ENCODE assay signal across 18 cellular contexts in genomic region chr2:61014805-61015204, GRCh38. TPM values are rescaled to one million over a fixed set of nuclear protein-coding genes. Genes with fewer than 3 reads are reported as not detected.
A peak's percentile ranks its signal among the peaks of the same experiment; 100 is the strongest.
DNase-seq lines count a peak whose midpoint lies in the region; ATAC-seq, FAIRE-seq and TF ChIP-seq lines count a peak whose summit lies in the region.
"Had no signal": no experiment of that assay in that cellular context is flagged by ENCODE, and none has a peak within 500 bp of the region (broad histone marks: within the 10 kb centered on the region; RNA-seq: fewer than 3 reads in every experiment).

No MANE protein-coding gene starts in this region.

- peak overlapping the region; percentile 83 for H3K4me2 ChIP-seq in HepG2 (ENCODE audit: low read depth, low read length)
- H3K4me2 ChIP-seq in keratinocyte (ENCODE audit: control insufficient read depth, extremely low read depth, insufficient read depth, low read depth, low read length): peak overlapping the region; percentile 14
- no peak overlapping the region for H3K4me2 ChIP-seq in GM23338
- no peak overlapping the region for H3K4me2 ChIP-seq in neuronal stem cell (ENCODE audit: insufficient read depth, low read length, poor library complexity, severe bottlenecking)

- H3K18ac ChIP-seq in neuronal stem cell (ENCODE audit: low read length): no peak overlapping the region

- 92% methylated on average over 3 of the region's 3 CpGs for WGBS in HepG2 (ENCODE audit: low lambda C conversion rate)
- whole genome bisulfite sequencing in right lobe of liver (ENCODE audit: insufficient coverage, low coverage, low lambda C conversion rate, missing lambda C conversion rate): 56% methylated on average over 3 of the region's 3 CpGs
- WGBS in neuronal stem cell (ENCODE audit: extremely low coverage in 2 of 2, insufficient read length in 2 of 2, insufficient replicate concordance in 1 of 2), 2 donors: no CpG with 5 or more reads among the region's 3 CpGs

- POLR2A ChIA-PET in HepG2 (lab: Yijun Ruan, JAX): no interaction called here

- peaks cover 9% of the 10 kb centered on the region for H3K4me1 Mint-ChIP-seq in type B pancreatic cell (ENCODE audit: unreplicated experiment)
- H3K4me1 Mint-ChIP-seq in GM23338: peaks cover 12% of the 10 kb centered on the region

- no peak overlapping the region for H3K4ac ChIP-seq in neuronal stem cell (ENCODE audit: low read length)

- H3K27me3 ChIP-seq in HepG2 (ENCODE audit: control insufficient read depth in 1 of 2, insufficient read depth in 2 of 2, low read length in 2 of 2) (no peaks in the 10 kb centered on the region; a peak in 1 of 5 replicates), right lobe of liver (no peaks in the 10 kb centered on the region), keratinocyte (ENCODE audit: control insufficient read depth, extremely low read depth, insufficient read depth, low read length) (no peaks in the 10 kb centered on the region), GM23338 (ENCODE audit: insufficient read depth) (no peaks in the 10 kb centered on the region), neuronal stem cell (ENCODE audit: control insufficient read depth in 3 of 3, insufficient read depth in 3 of 3, low read depth in 1 of 3, low read length in 3 of 3) (no peaks in the 10 kb centered on the region)

- no peak overlapping the region for H3K23ac ChIP-seq in neuronal stem cell (ENCODE audit: low read depth, low read length, poor library complexity)

- H4K20me1 ChIP-seq in HepG2 (ENCODE audit: insufficient read depth, low read length) (0 out of 2 replicates have a peak, but pooled peaks cover 3% of the 10 kb centered on the region), keratinocyte (ENCODE audit: control insufficient read depth, extremely low read depth, insufficient read depth, low read length) (no peaks in the 10 kb centered on the region), GM23338 (replicated peaks; ENCODE audit: insufficient read depth) (no peaks in the 10 kb centered on the region)

- peaks cover 37% of the 10 kb centered on the region for H3K4me1 ChIP-seq in HepG2 (ENCODE audit: insufficient read depth, low read length)
- peaks cover 0 to 24% (median 4%) of the 10 kb centered on the region in 4 donors for H3K4me1 ChIP-seq in right lobe of liver
- H3K4me1 ChIP-seq in keratinocyte (ENCODE audit: control insufficient read depth, extremely low read depth, insufficient read depth, low read length): peaks cover 29% of the 10 kb centered on the region
- peaks cover 14% of the 10 kb centered on the region for H3K4me1 ChIP-seq in GM23338 (ENCODE audit: insufficient read depth)
- H3K4me1 ChIP-seq in neuronal stem cell (ENCODE audit: control insufficient read depth in 2 of 2, insufficient read depth in 1 of 2, low read depth in 1 of 2, low read length in 2 of 2): peaks cover 0 to 2% of the 10 kb centered on the region in 2 donors

- H3K27ac Mint-ChIP-seq in type B pancreatic cell (peak overlapping the region; percentile 72), GM23338 (no peak overlapping the region)
- H3K27ac Mint-ChIP-seq: mesothelial cell of epicardium had no signal

- H2BK5ac ChIP-seq in neuronal stem cell (ENCODE audit: low read length): no peak overlapping the region

- H3F3A ChIP-seq in GM23338 (replicated peaks; ENCODE audit: low read depth): no peaks in the 10 kb centered on the region

- no peak overlapping the region for H4K8ac ChIP-seq in neuronal stem cell (ENCODE audit: low read depth, low read length)

- H3K4me3 ChIP-seq in HepG2 (replicated peaks in 1 of 3; ENCODE audit: insufficient read depth in 1 of 3, low read depth in 2 of 3, low read length in 3 of 3) (no peak overlapping the region), right lobe of liver (no peak overlapping the region), keratinocyte (ENCODE audit: control insufficient read depth in 2 of 3, extremely low read depth in 1 of 3, insufficient read depth in 2 of 3, low read depth in 1 of 3, low read length in 3 of 3) (no peak overlapping the region), GM23338 (no peak overlapping the region), neuronal stem cell (ENCODE audit: low read length in 2 of 2) (no peak overlapping the region)

- no peaks in the 10 kb centered on the region for H3K9me3 ChIP-seq in HepG2 (ENCODE audit: low read length)
- no peaks in the 10 kb centered on the region for H3K9me3 ChIP-seq in right lobe of liver
- no peaks in the 10 kb centered on the region for H3K9me3 ChIP-seq in keratinocyte (ENCODE audit: control insufficient read depth, low read depth, low read length)
- no peaks in the 10 kb centered on the region for H3K9me3 ChIP-seq in neuronal stem cell (replicated peaks in 1 of 2; ENCODE audit: control insufficient read depth in 2 of 2, insufficient read depth in 1 of 2, low read depth in 1 of 2, low read length in 2 of 2)

- H3K36me3 ChIP-seq in HepG2 (replicated peaks in 1 of 2; ENCODE audit: control insufficient read depth in 1 of 2, insufficient read depth in 2 of 2, low read length in 2 of 2): peaks cover 0 to 32% of the 10 kb centered on the region in 2 experiments; a peak in 3 of 5 replicates
- H3K36me3 ChIP-seq in right lobe of liver: no peaks in the 10 kb centered on the region
- no peaks in the 10 kb centered on the region for H3K36me3 ChIP-seq in keratinocyte (ENCODE audit: control insufficient read depth in 2 of 2, extremely low read depth in 1 of 2, insufficient read depth in 2 of 2, low read length in 2 of 2)
- H3K36me3 ChIP-seq in GM23338 (ENCODE audit: insufficient read depth): no peaks in the 10 kb centered on the region
- H3K36me3 ChIP-seq in neuronal stem cell (replicated peaks in 1 of 2; ENCODE audit: control insufficient read depth in 2 of 2, insufficient read depth in 2 of 2, low read length in 2 of 2): no peaks in the 10 kb centered on the region

- dilution Hi-C loops in keratinocyte (cut with MboI; ENCODE audit: extremely low pct_ligation_motif_present, low sequenced_read_pairs): no loop called here

- no peak overlapping the region for H3K14ac ChIP-seq in neuronal stem cell (ENCODE audit: low read length)

- H3K27ac ChIP-seq in HepG2 (ENCODE audit: extremely low read length, insufficient read depth, low read length): no peak overlapping the region
- peak overlapping the region in 1 of 3 donors; percentile 95 for H3K27ac ChIP-seq in right lobe of liver
- H3K27ac ChIP-seq in VCaP: peak overlapping the region; percentile 97
- peak overlapping the region; percentile 42 for H3K27ac ChIP-seq in keratinocyte (ENCODE audit: control insufficient read depth, insufficient read depth, low read length)
- no peak overlapping the region for H3K27ac ChIP-seq in GM23338 (ENCODE audit: low read depth)
- no peak overlapping the region for H3K27ac ChIP-seq in neuronal stem cell (replicated peaks; ENCODE audit: low read length)

- TF ChIP-seq EP300 in HepG2 (IDR thresholded peaks at IDR 0.05; ENCODE audit: low read depth in 2 of 2, low read length in 2 of 2): no peak
- no peak for TF ChIP-seq EP300 in HepG2 (CRISPR knock-in tag; IDR thresholded peaks at IDR 0.05; ENCODE audit: borderline replicate concordance)

- H4K91ac ChIP-seq in neuronal stem cell (ENCODE audit: low read depth, low read length, poor library complexity): no peak overlapping the region

- H3K9me1 ChIP-seq in keratinocyte (ENCODE audit: control insufficient read depth, extremely low read depth, insufficient read depth, low read length): no peaks in the 10 kb centered on the region

- CTCF ChIA-PET in HepG2 (lab: Yijun Ruan, JAX; ENCODE audit: low intra/inter-chr PET ratio, low total read pairs): no interaction called here

- no peak overlapping the region for H2BK15ac ChIP-seq in neuronal stem cell (ENCODE audit: low read length)

- no peaks in the 10 kb centered on the region for H3K27me3 Mint-ChIP-seq in type B pancreatic cell
- H3K27me3 Mint-ChIP-seq in GM23338 (ENCODE audit: insufficient read depth, low read depth, poor library complexity): peaks cover 4% of the 10 kb centered on the region

- no peaks in the 10 kb centered on the region for H3K79me1 ChIP-seq in neuronal stem cell (ENCODE audit: low read depth, low read length)

- intact Hi-C loops in HepG2 (cut with micrococcal nuclease; ENCODE audit: unreplicated experiment): loop anchor here (5.0 to 10.0 kb wide), 2 partner anchors 130 to 133 kb away; partner anchors contain the start of gene REL
- intact Hi-C loops in right lobe of liver (cut with DNase I): no loop called here

- ATAC-seq in HepG2 (no peak), right lobe of liver (no peak), GM23338 (no peak)

- TF ChIP-seq POLR2A in HepG2 (IDR thresholded peaks at IDR 0.05; ENCODE audit: insufficient read depth in 1 of 2, low read depth in 2 of 2, low read length in 2 of 2) (no peak), right lobe of liver (IDR thresholded peaks at IDR 0.05) (no peak)

- in situ Hi-C loops in HepG2 (cut with HindIII; ENCODE audit: extremely low pct_ligation_motif_present, low pct_unique_long_range_greater_than_20kb): no loop called here

- H3K9ac ChIP-seq in HepG2 (ENCODE audit: insufficient read depth, low read depth, low read length) (no peak overlapping the region), keratinocyte (ENCODE audit: control insufficient read depth, extremely low read depth, insufficient read depth, low read length) (no peak overlapping the region), neuronal stem cell (ENCODE audit: low read depth, low read length, poor library complexity) (no peak overlapping the region)

- H3K36me3 Mint-ChIP-seq in type B pancreatic cell: no peaks in the 10 kb centered on the region
- H3K36me3 Mint-ChIP-seq in GM23338 (ENCODE audit: low read depth): no peaks in the 10 kb centered on the region

- H2BK120ac ChIP-seq in neuronal stem cell (ENCODE audit: low read depth, low read length): no peak overlapping the region

- no peak overlapping the region for H2AFZ ChIP-seq in HepG2 (ENCODE audit: low read length)
- no peak overlapping the region for H2AFZ ChIP-seq in keratinocyte (ENCODE audit: control insufficient read depth, low read length)
- no peak overlapping the region for H2AFZ ChIP-seq in GM23338
- no peak overlapping the region for H2AFZ ChIP-seq in neuronal stem cell (ENCODE audit: low read length)

- H2BK12ac ChIP-seq in neuronal stem cell (ENCODE audit: low read length): no peak overlapping the region

- H3K4me3 Mint-ChIP-seq in type B pancreatic cell: peak overlapping the region; percentile 75
- H3K4me3 Mint-ChIP-seq in GM23338: no peak overlapping the region
- H3K4me3 Mint-ChIP-seq: mesothelial cell of epicardium had no signal

- no peak overlapping the region for H2AK5ac ChIP-seq in neuronal stem cell (ENCODE audit: low read depth, low read length)

- FAIRE-seq in HepG2 (lab: Jason Lieb, UNC): no peak
- peak; percentile 26 for FAIRE-seq in keratinocyte (lab: Jason Lieb, UNC)
- FAIRE-seq: astrocyte, H54 had no signal

- TF ChIP-seq CTCF in HepG2 (CRISPR knock-in tag; IDR thresholded peaks at IDR 0.05) (no peak), right lobe of liver (IDR thresholded peaks at IDR 0.05) (no peak), VCaP (conservative IDR thresholded peaks at IDR 0.05) (no peak), keratinocyte (optimal IDR thresholded peaks at IDR 0.05 in 1 of 3, IDR thresholded peaks at IDR 0.05 in 1 of 3, conservative IDR thresholded peaks at IDR 0.05 in 1 of 3; ENCODE audit: extremely low read depth in 1 of 3, insufficient read depth in 2 of 3, low read length in 3 of 3) (no peak), type B pancreatic cell (conservative IDR thresholded peaks at IDR 0.05) (no peak), GM23338 (conservative IDR thresholded peaks at IDR 0.05; ENCODE audit: low read depth in 2 of 2) (no peak)

- TF ChIP-seq RAD21 in HepG2 (CRISPR knock-in tag; IDR thresholded peaks at IDR 0.05): no peak

- DNase-seq in HepG2 (ENCODE audit: low spot score) (no peak), right lobe of liver (no peak), keratinocyte (ENCODE audit: low read depth, low spot score) (no peak), type B pancreatic cell (ENCODE audit: extremely low spot score, unreplicated experiment) (no peak), GM23338 (ENCODE audit: low spot score) (no peak), neuronal stem cell (ENCODE audit: low spot score) (no peak)
- DNase-seq in effector CD4-positive, alpha-beta T cell: no peak
- DNase-seq: activated CD4-positive, alpha-beta T cell treated with anti-CD3 and anti-CD28 coated beads for 1 hour; AML-193; DMS79; NCI-H1105 treated with DMSO at 0.1 percent for 48 hours; NCI-H345; stimulated activated CD4-positive, alpha-beta T cell treated with anti-CD3 and anti-CD28 coated beads, Interleukin-12 subunit alpha, Interleukin-12 subunit beta, amount 100 ng/mL, for 4 hours; SW 1271 had no signal

- H3K79me2 ChIP-seq in HepG2 (ENCODE audit: insufficient read depth, low read length) (peaks cover 86% of the 10 kb centered on the region), keratinocyte (ENCODE audit: control insufficient read depth, insufficient read depth, low read length) (peaks cover 24% of the 10 kb centered on the region), GM23338 (replicated peaks; ENCODE audit: insufficient read depth) (peaks cover 17% of the 10 kb centered on the region)

- H3K9me3 Mint-ChIP-seq in type B pancreatic cell (no peaks in the 10 kb centered on the region), GM23338 (no peaks in the 10 kb centered on the region)
- H3K9me3 Mint-ChIP-seq: mesothelial cell of epicardium had no signal

- no peaks in the 10 kb centered on the region for H3K9me2 ChIP-seq in GM23338 (ENCODE audit: insufficient read depth)

- BruUV-seq in HepG2 (replicated peaks; lab: Mats Ljungman, UMichigan): no TSS peak

RNA-seq across cellular contexts. Expression of gene PEX13, which starts 2.7 kb away (rescaled TPM):
- 63.1 and 75.9 TPM in 2 replicates for total RNA-seq in HepG2 (2016; rRNA removed; fragmentation: Illumina TruSeq; extraction: Trizol)
- total RNA-seq in HepG2 (2016; cell fraction: cytosol; rRNA removed; fragmentation: Illumina TruSeq; extraction: Trizol; ENCODE audit: low read depth): 29.0 and 31.0 TPM in 2 replicates
- 61.3 and 73.7 TPM in 2 replicates for total RNA-seq in HepG2 (2016; cell fraction: insoluble cytoplasmic fraction; rRNA removed; fragmentation: Illumina TruSeq; extraction: Trizol)
- 48.9 and 49.5 TPM in 2 replicates for total RNA-seq in HepG2 (2016; cell fraction: membrane; rRNA removed; fragmentation: Illumina TruSeq; extraction: Trizol)
- 75.5 and 79.5 TPM in 2 replicates for total RNA-seq in HepG2 (2016; cell fraction: nucleus; rRNA removed; fragmentation: Illumina TruSeq; extraction: Trizol)
- polyA plus RNA-seq in HepG2 (2011; rRNA removed): 42.1 and 47.9 TPM in 2 replicates
- polyA plus RNA-seq in HepG2 (2011; cell fraction: cytosol; rRNA removed): 38.1 and 43.8 TPM in 2 replicates
- polyA plus RNA-seq in HepG2 (2011; cell fraction: nucleus; rRNA removed): 16.4 and 19.1 TPM in 2 replicates
- polyA plus RNA-seq in HepG2 (2012): 27.3 and 33.4 TPM in 2 replicates
- 25.3 and 36.5 TPM in 2 replicates for polyA plus RNA-seq in HepG2 (2016; cell fraction: cytosol; fragmentation: Illumina TruSeq; extraction: Trizol; ENCODE audit: low read depth)
- 45.3 and 45.9 TPM in 2 replicates for polyA plus RNA-seq in HepG2 (2016; cell fraction: insoluble cytoplasmic fraction; fragmentation: Illumina TruSeq; extraction: Trizol; ENCODE audit: low read depth)
- 36.8 and 42.1 TPM in 2 replicates for polyA plus RNA-seq in HepG2 (2016; cell fraction: membrane; fragmentation: Illumina TruSeq; extraction: Trizol; ENCODE audit: low read depth)
- 48.0 and 48.4 TPM in 2 replicates for polyA plus RNA-seq in HepG2 (2016; cell fraction: nucleus; fragmentation: Illumina TruSeq; extraction: Trizol; ENCODE audit: insufficient read depth, low read depth)
- polyA minus RNA-seq in HepG2 (2011; rRNA and poly(A)+ RNA removed; ENCODE audit: low replicate concordance): 35.3 and 78.6 TPM in 2 replicates
- polyA minus RNA-seq in HepG2 (2011; cell fraction: cytosol; rRNA and poly(A)+ RNA removed): 29.3 and 30.9 TPM in 2 replicates
- 93.1 and 98.1 TPM in 2 replicates for polyA minus RNA-seq in HepG2 (2011; cell fraction: nucleus; rRNA and poly(A)+ RNA removed)
- 10 to 100 TPM; 23.0 to 34.3 (median 26.3) TPM for total RNA-seq in right lobe of liver
- polyA plus RNA-seq in keratinocyte: 23.0 to 38.5 TPM (median 35.9 TPM) in 3 replicates
- polyA plus RNA-seq in keratinocyte (2011; ENCODE audit: low read depth): 67.1 TPM
- polyA plus RNA-seq in keratinocyte (2011; cell fraction: cytosol; rRNA removed): 12.2 and 21.4 TPM in 2 replicates
- 19.8 and 24.9 TPM in 2 replicates for polyA plus RNA-seq in keratinocyte (2011; cell fraction: nucleus; rRNA removed)
- 17.9 and 18.8 TPM in 2 replicates for polyA plus RNA-seq in keratinocyte (2012; ENCODE audit: low replicate concordance)
- polyA minus RNA-seq in keratinocyte: 14.7 to 50.2 TPM (median 36.6 TPM) in 3 replicates
- 12.3 TPM for polyA minus RNA-seq in keratinocyte (2011; cell fraction: cytosol; rRNA and poly(A)+ RNA removed)
- polyA minus RNA-seq in keratinocyte (2011; cell fraction: nucleus; rRNA and poly(A)+ RNA removed): 32.1 and 41.7 TPM in 2 replicates
- 28.9 and 31.6 TPM in 2 replicates for total RNA-seq in type B pancreatic cell (ENCODE audit: low replicate concordance)
- 29.2 and 35.1 TPM in 2 replicates for total RNA-seq in GM23338 (2014; rRNA removed; shearing (Covaris generic))
- polyA plus RNA-seq in GM23338 (2016; fragmentation: Nextera tagmentation; extraction: Ambion mirVana): 15.8 and 16.9 TPM in 2 replicates
- polyA plus RNA-seq in neuronal stem cell (2013, experiment 1 of 2): 19.8 TPM
- 20.1 TPM for polyA plus RNA-seq in neuronal stem cell (2013, experiment 2 of 2)

RNA-seq across cellular contexts. Expression of gene PUS10, which starts 3.2 kb away (rescaled TPM):
- total RNA-seq in HepG2 (2016; rRNA removed; fragmentation: Illumina TruSeq; extraction: Trizol) (44.3 and 52.8 TPM in 2 replicates), right lobe of liver (10 to 100 TPM in 5 of 6 experiments, 1 to 10 TPM in 1; 8.6 to 15.3 (median 13.1) TPM), type B pancreatic cell (ENCODE audit: low replicate concordance) (6.3 and 6.8 TPM in 2 replicates)
- 7.9 and 9.1 TPM in 2 replicates for total RNA-seq in HepG2 (2016; cell fraction: cytosol; rRNA removed; fragmentation: Illumina TruSeq; extraction: Trizol; ENCODE audit: low read depth)
- 41.8 and 52.5 TPM in 2 replicates for total RNA-seq in HepG2 (2016; cell fraction: insoluble cytoplasmic fraction; rRNA removed; fragmentation: Illumina TruSeq; extraction: Trizol)
- total RNA-seq in HepG2 (2016; cell fraction: membrane; rRNA removed; fragmentation: Illumina TruSeq; extraction: Trizol): 15.6 and 18.7 TPM in 2 replicates
- 57.0 and 59.6 TPM in 2 replicates for total RNA-seq in HepG2 (2016; cell fraction: nucleus; rRNA removed; fragmentation: Illumina TruSeq; extraction: Trizol)
- polyA plus RNA-seq in HepG2 (2011; rRNA removed) (33.1 and 41.4 TPM in 2 replicates), keratinocyte (3.3 to 4.8 TPM (median 4.8 TPM) in 3 replicates), GM23338 (2016; fragmentation: Nextera tagmentation; extraction: Ambion mirVana) (1.7 and 2.2 TPM in 2 replicates)
- 18.5 and 21.5 TPM in 2 replicates for polyA plus RNA-seq in HepG2 (2011; cell fraction: cytosol; rRNA removed)
- 39.8 and 48.9 TPM in 2 replicates for polyA plus RNA-seq in HepG2 (2011; cell fraction: nucleus; rRNA removed)
- polyA plus RNA-seq in HepG2 (2012): 16.7 and 41.9 TPM in 2 replicates
- polyA plus RNA-seq in HepG2 (2016; cell fraction: cytosol; fragmentation: Illumina TruSeq; extraction: Trizol; ENCODE audit: low read depth): 2.6 and 3.6 TPM in 2 replicates
- polyA plus RNA-seq in HepG2 (2016; cell fraction: insoluble cytoplasmic fraction; fragmentation: Illumina TruSeq; extraction: Trizol; ENCODE audit: low read depth): 35.0 and 35.6 TPM in 2 replicates
- 6.0 and 6.5 TPM in 2 replicates for polyA plus RNA-seq in HepG2 (2016; cell fraction: membrane; fragmentation: Illumina TruSeq; extraction: Trizol; ENCODE audit: low read depth)
- 38.1 and 42.1 TPM in 2 replicates for polyA plus RNA-seq in HepG2 (2016; cell fraction: nucleus; fragmentation: Illumina TruSeq; extraction: Trizol; ENCODE audit: insufficient read depth, low read depth)
- polyA minus RNA-seq in HepG2 (2011; rRNA and poly(A)+ RNA removed; ENCODE audit: low replicate concordance): 1.4 and 19.1 TPM in 2 replicates
- 28.0 and 29.0 TPM in 2 replicates for polyA minus RNA-seq in HepG2 (2011; cell fraction: cytosol; rRNA and poly(A)+ RNA removed)
- 188 and 197 TPM in 2 replicates for polyA minus RNA-seq in HepG2 (2011; cell fraction: nucleus; rRNA and poly(A)+ RNA removed)
- polyA plus RNA-seq in keratinocyte (2011; ENCODE audit: low read depth): 5.6 TPM
- 2.2 and 3.7 TPM in 2 replicates for polyA plus RNA-seq in keratinocyte (2011; cell fraction: cytosol; rRNA removed)
- 5.6 and 7.9 TPM in 2 replicates for polyA plus RNA-seq in keratinocyte (2011; cell fraction: nucleus; rRNA removed)
- 3.1 and 5.1 TPM in 2 replicates for polyA plus RNA-seq in keratinocyte (2012; ENCODE audit: low replicate concordance)
- polyA minus RNA-seq in keratinocyte: 3.0 to 5.0 TPM (median 4.3 TPM) in 3 replicates
- polyA minus RNA-seq in keratinocyte (2011; cell fraction: cytosol; rRNA and poly(A)+ RNA removed): 4.6 TPM
- 3.3 and 4.2 TPM in 2 replicates for polyA minus RNA-seq in keratinocyte (2011; cell fraction: nucleus; rRNA and poly(A)+ RNA removed)
- total RNA-seq in GM23338 (2014; rRNA removed; shearing (Covaris generic)): 2.5 and 3.5 TPM in 2 replicates
- polyA plus RNA-seq in neuronal stem cell (2013, experiment 1 of 2): 2.6 TPM
- polyA plus RNA-seq in neuronal stem cell (2013, experiment 2 of 2): 3.0 TPM

RNA-seq across cellular contexts. Expression of gene SANBR, which starts 50.9 kb away (rescaled TPM):
- total RNA-seq in HepG2 (2016; rRNA removed; fragmentation: Illumina TruSeq; extraction: Trizol): 20.9 and 22.9 TPM in 2 replicates
- 37.0 and 39.1 TPM in 2 replicates for total RNA-seq in HepG2 (2016; cell fraction: cytosol; rRNA removed; fragmentation: Illumina TruSeq; extraction: Trizol; ENCODE audit: low read depth)
- 20.4 and 22.7 TPM in 2 replicates for total RNA-seq in HepG2 (2016; cell fraction: insoluble cytoplasmic fraction; rRNA removed; fragmentation: Illumina TruSeq; extraction: Trizol)
- total RNA-seq in HepG2 (2016; cell fraction: membrane; rRNA removed; fragmentation: Illumina TruSeq; extraction: Trizol): 21.4 and 22.9 TPM in 2 replicates
- 22.7 and 30.0 TPM in 2 replicates for total RNA-seq in HepG2 (2016; cell fraction: nucleus; rRNA removed; fragmentation: Illumina TruSeq; extraction: Trizol)
- 9.6 and 9.8 TPM in 2 replicates for polyA plus RNA-seq in HepG2 (2011; rRNA removed)
- 3.2 and 5.0 TPM in 2 replicates for polyA plus RNA-seq in HepG2 (2011; cell fraction: cytosol; rRNA removed)
- 9.8 and 14.1 TPM in 2 replicates for polyA plus RNA-seq in HepG2 (2011; cell fraction: nucleus; rRNA removed)
- 7.5 and 9.2 TPM in 2 replicates for polyA plus RNA-seq in HepG2 (2012)
- 8.4 and 10.5 TPM in 2 replicates for polyA plus RNA-seq in HepG2 (2016; cell fraction: cytosol; fragmentation: Illumina TruSeq; extraction: Trizol; ENCODE audit: low read depth)
- 17.9 and 18.6 TPM in 2 replicates for polyA plus RNA-seq in HepG2 (2016; cell fraction: insoluble cytoplasmic fraction; fragmentation: Illumina TruSeq; extraction: Trizol; ENCODE audit: low read depth)
- 11.8 and 13.5 TPM in 2 replicates for polyA plus RNA-seq in HepG2 (2016; cell fraction: membrane; fragmentation: Illumina TruSeq; extraction: Trizol; ENCODE audit: low read depth)
- polyA plus RNA-seq in HepG2 (2016; cell fraction: nucleus; fragmentation: Illumina TruSeq; extraction: Trizol; ENCODE audit: insufficient read depth, low read depth): 34.4 and 34.6 TPM in 2 replicates
- 8.9 and 9.9 TPM in 2 replicates for polyA minus RNA-seq in HepG2 (2011; rRNA and poly(A)+ RNA removed; ENCODE audit: low replicate concordance)
- 9.3 and 10.5 TPM in 2 replicates for polyA minus RNA-seq in HepG2 (2011; cell fraction: cytosol; rRNA and poly(A)+ RNA removed)
- polyA minus RNA-seq in HepG2 (2011; cell fraction: nucleus; rRNA and poly(A)+ RNA removed): 39.1 and 47.9 TPM in 2 replicates
- total RNA-seq in right lobe of liver: 1 to 10 TPM; 1.3 to 4.4 (median 1.9) TPM
- polyA plus RNA-seq in keratinocyte: 4.0 to 7.0 TPM (median 4.7 TPM) in 3 replicates
- polyA plus RNA-seq in keratinocyte (2011; ENCODE audit: low read depth): 1.3 TPM
- 2.7 and 3.5 TPM in 2 replicates for polyA plus RNA-seq in keratinocyte (2011; cell fraction: cytosol; rRNA removed)
- 5.6 and 7.5 TPM in 2 replicates for polyA plus RNA-seq in keratinocyte (2011; cell fraction: nucleus; rRNA removed)
- 1.7 and 4.2 TPM in 2 replicates for polyA plus RNA-seq in keratinocyte (2012; ENCODE audit: low replicate concordance)
- polyA minus RNA-seq in keratinocyte: 2.0 to 7.7 TPM (median 2.5 TPM) in 3 replicates
- 1.7 TPM for polyA minus RNA-seq in keratinocyte (2011; cell fraction: cytosol; rRNA and poly(A)+ RNA removed)
- polyA minus RNA-seq in keratinocyte (2011; cell fraction: nucleus; rRNA and poly(A)+ RNA removed): 3.2 and 8.5 TPM in 2 replicates
- total RNA-seq in type B pancreatic cell (ENCODE audit: low replicate concordance): 12.6 and 22.3 TPM in 2 replicates
- total RNA-seq in GM23338 (2014; rRNA removed; shearing (Covaris generic)): 10.8 TPM in 2 replicates
- polyA plus RNA-seq in GM23338 (2016; fragmentation: Nextera tagmentation; extraction: Ambion mirVana): 5.0 and 8.4 TPM in 2 replicates
- 17.0 TPM for polyA plus RNA-seq in neuronal stem cell (2013, experiment 1 of 2)
- polyA plus RNA-seq in neuronal stem cell (2013, experiment 2 of 2): 17.4 TPM

Comparison
In these comparisons a context has a peak if more than half of its experiments do, and no peak if none do; other contexts are left out.
1. H3K27ac ChIP-seq: peak in VCaP (single experiment) and keratinocyte (single experiment); none in HepG2 (single experiment), GM23338 (single experiment) and neuronal stem cell (single experiment).
2. H3K4me2 ChIP-seq: peak in HepG2 (single experiment) and keratinocyte (single experiment); none in GM23338 (single experiment) and neuronal stem cell (single experiment).